ENCODE assay signal across 8 cellular contexts in the genomic region with DNA sequence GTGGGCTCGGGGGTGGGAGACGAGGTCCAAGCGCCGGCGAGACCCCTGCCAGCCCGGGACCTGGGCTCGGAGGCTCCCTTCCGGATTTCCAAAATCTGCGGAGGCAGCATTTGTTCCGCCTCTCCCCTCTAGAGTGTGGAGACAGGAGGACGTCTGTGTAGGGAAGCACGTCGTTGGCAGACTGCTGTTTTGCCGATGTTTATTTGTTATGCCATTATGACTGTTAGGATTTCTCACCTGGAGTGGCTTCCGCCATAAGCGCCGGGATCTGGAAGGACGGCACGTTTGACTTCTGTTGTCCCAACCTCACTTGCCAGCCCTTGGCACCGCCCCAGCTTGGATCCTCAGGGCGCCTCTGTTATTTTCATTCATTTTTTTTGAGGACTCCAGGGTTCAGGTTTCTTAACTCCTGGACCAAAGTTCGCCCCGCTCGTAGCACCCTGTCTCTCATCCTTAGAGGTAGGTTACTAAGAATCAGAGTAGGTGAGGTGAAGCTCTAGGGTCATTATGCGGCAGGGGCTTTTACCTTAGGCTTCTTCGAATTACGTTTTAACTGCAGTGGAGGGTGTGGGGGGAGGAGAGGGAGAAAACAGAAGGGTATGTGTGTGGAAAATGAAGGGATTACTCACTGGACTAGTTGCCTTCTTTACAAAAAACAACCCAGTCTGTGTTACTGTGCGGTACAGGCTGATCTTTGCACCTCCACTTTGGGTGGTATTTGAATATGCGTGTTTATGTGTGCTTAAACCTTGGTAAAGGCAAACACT. TPM values are rescaled to one million over a fixed set of nuclear protein-coding genes. Genes with fewer than 3 reads are reported as not detected.
DNase-seq lines count a peak whose midpoint lies in the region; ATAC-seq and TF ChIP-seq lines count a peak whose summit lies in the region.

No MANE protein-coding gene starts in this region.

- no peak overlapping the region for H3K27ac ChIP-seq in neural cell (ENCODE audit: low read length)

- H3K79me2 ChIP-seq in Loucy (ENCODE audit: insufficient read depth, low read length): peaks cover 8% of the 10 kb centered on the region; the same call in 1 of the 2 replicates
- H3K79me2 ChIP-seq in neural cell (replicated peaks; ENCODE audit: insufficient read depth, low read length): no peaks in the 10 kb centered on the region

- POLR2A ChIA-PET in BJ (lab: Charles Lee): interaction anchor here (0.6 kb wide), 1 partner anchor 830 kb away, joined by 3 read pairs; no protein-coding TSS in a partner anchor

- H3F3A ChIP-seq in Loucy (ENCODE audit: low read depth) (peaks cover 8% of the 10 kb centered on the region; the same call in 1 of the 2 replicates), neural cell (ENCODE audit: insufficient read depth, low read length, poor library complexity, severe bottlenecking) (no peaks in the 10 kb centered on the region)

- DNase-seq in BJ (ENCODE audit: low read depth): no peak
- peak; percentile 38 for DNase-seq in UCSD-AML1 (lab: John Stamatoyannopoulos, UW; ENCODE audit: unreplicated experiment)
- peak; percentile 42 for DNase-seq in fibroblast of gingiva (ENCODE audit: low read depth)

- no peaks in the 10 kb centered on the region for H4K20me1 ChIP-seq in Loucy (ENCODE audit: insufficient read depth, low read length, poor library complexity, severe bottlenecking)
- no peaks in the 10 kb centered on the region for H4K20me1 ChIP-seq in neural cell (ENCODE audit: insufficient read depth)

- H3K9me3 ChIP-seq in Loucy (ENCODE audit: insufficient read depth, low read depth, low read length): no peaks in the 10 kb centered on the region
- no peaks in the 10 kb centered on the region for H3K9me3 ChIP-seq in neural cell (ENCODE audit: low read length)

- peaks cover 15% of the 10 kb centered on the region for H3K4me1 ChIP-seq in Loucy (ENCODE audit: insufficient read depth, low read length, poor library complexity, severe bottlenecking)

- TF ChIP-seq CTCF in BJ (IDR thresholded peaks at IDR 0.05; ENCODE audit: insufficient read depth, low read depth, low read length): no peak
- TF ChIP-seq CTCF in Loucy (conservative IDR thresholded peaks at IDR 0.05; ENCODE audit: low read length): no peak
- no peak for TF ChIP-seq CTCF in neural cell (IDR thresholded peaks at IDR 0.05; ENCODE audit: poor library complexity, severe bottlenecking)

- CTCF ChIA-PET in BJ (lab: Yijun Ruan, JAX): interaction anchor here (1.0 to 2.4 kb wide), 2 partner anchors 10 to 85 kb away, joined by 3 to 13 read pairs; no protein-coding TSS in a partner anchor

- H3K9ac ChIP-seq in Loucy (ENCODE audit: low read depth, low read length, poor library complexity, severe bottlenecking) (peak overlapping the region; percentile 75), neural cell (ENCODE audit: low read length) (no peak overlapping the region)

- H3K9me2 ChIP-seq in Loucy (replicated peaks; ENCODE audit: low read depth, low read length): no peaks in the 10 kb centered on the region
- no peaks in the 10 kb centered on the region for H3K9me2 ChIP-seq in neural cell (ENCODE audit: insufficient read depth, low read length)

- no peaks in the 10 kb centered on the region for H3K27me3 ChIP-seq in BJ (ENCODE audit: control insufficient read depth, insufficient read depth, low read length)
- no peaks in the 10 kb centered on the region for H3K27me3 ChIP-seq in Loucy (ENCODE audit: insufficient read depth, low read length, poor library complexity, severe bottlenecking)
- H3K27me3 ChIP-seq in neural cell (ENCODE audit: insufficient read depth, low read depth, low read length): peaks cover 28% of the 10 kb centered on the region

- H3K36me3 ChIP-seq in BJ (ENCODE audit: control insufficient read depth, insufficient read depth, low read length) (no peaks in the 10 kb centered on the region), Loucy (ENCODE audit: insufficient read depth, low read length) (no peaks in the 10 kb centered on the region), neural cell (ENCODE audit: insufficient read depth, low read length) (no peaks in the 10 kb centered on the region)

- H3K4me2 ChIP-seq in Loucy (ENCODE audit: low read depth, low read length, poor library complexity, severe bottlenecking) (peak overlapping the region; percentile 93), neural cell (ENCODE audit: low read length) (peak overlapping the region; percentile 24)

- H2AFZ ChIP-seq in Loucy (ENCODE audit: low read length) (peak overlapping the region; percentile 82), neural cell (ENCODE audit: low read depth, low read length) (no peak overlapping the region)

- no peak for TF ChIP-seq RAD21 in neural cell (conservative IDR thresholded peaks at IDR 0.05)

- TF ChIP-seq EP300 in neural cell (conservative IDR thresholded peaks at IDR 0.05; ENCODE audit: poor library complexity, severe bottlenecking): no peak

- peak overlapping the region; percentile 84 for H3K4me3 ChIP-seq in BJ (ENCODE audit: low read depth, low read length)
- H3K4me3 ChIP-seq in Loucy (ENCODE audit: low read length, poor library complexity, severe bottlenecking): peak overlapping the region; percentile 81
- H3K4me3 ChIP-seq in neural cell (ENCODE audit: low read length): peak overlapping the region; percentile 78

- ATAC-seq in GM18868 (IDR thresholded peaks at IDR 0.05; ENCODE audit: unreplicated experiment): peak; percentile 18
- no peak for ATAC-seq in GM18519 (IDR thresholded peaks at IDR 0.05; ENCODE audit: low FRiP score, unreplicated experiment)
- ATAC-seq in GM21825 (IDR thresholded peaks at IDR 0.05; ENCODE audit: unreplicated experiment): no peak

TF ChIP-seq in neural cell, 6 proteins besides CTCF, POLR2A, EP300 and RAD21:
- no peak for TF ChIP-seq TAF1 (IDR thresholded peaks at IDR 0.05; ENCODE audit: low read depth)
- no peak for TF ChIP-seq EZH2 (IDR thresholded peaks at IDR 0.05; ENCODE audit: borderline replicate concordance, insufficient read depth, low read length, poor library complexity, severe bottlenecking)
- no peak for TF ChIP-seq MXI1 (conservative IDR thresholded peaks at IDR 0.05; ENCODE audit: poor library complexity, severe bottlenecking)
- TF ChIP-seq REST (IDR thresholded peaks at IDR 0.05; ENCODE audit: borderline replicate concordance): no peak
- no peak for TF ChIP-seq POLR2AphosphoS5 (IDR thresholded peaks at IDR 0.05)
- TF ChIP-seq SMC3 (conservative IDR thresholded peaks at IDR 0.05; ENCODE audit: poor library complexity): no peak

RNA-seq across cellular contexts. Expression of gene PYGL, which starts 0.5 kb away (rescaled TPM):
- 36.0 and 36.4 TPM in 2 replicates for polyA plus RNA-seq in BJ (2011; rRNA removed)
- 19.7 and 21.5 TPM in 2 replicates for polyA minus RNA-seq in BJ (2011; rRNA and poly(A)+ RNA removed)
- polyA plus RNA-seq in neural cell: 0.10 TPM in 1 of 2 replicates, not detected in the other
- polyA minus RNA-seq in neural cell: 0.24 TPM in 1 of 2 replicates, not detected in the other

Comparison
In these comparisons a context has a peak if more than half of its experiments do, and no peak if none do; other contexts are left out.
1. RNA of gene PYGL, which starts 0.5 kb away (polyA plus RNA-seq): 36.0 to 36.4 TPM in BJ; 0.10 TPM in neural cell; every median in the first group is over 10 times any median in the second.
2. Peak in every context shown above with its lines, with median percentiles within 50 percentile points of each other: H3K4me3 ChIP-seq.